2 cellular contexts compared by ENCODE assay signal in the genomic region with DNA sequence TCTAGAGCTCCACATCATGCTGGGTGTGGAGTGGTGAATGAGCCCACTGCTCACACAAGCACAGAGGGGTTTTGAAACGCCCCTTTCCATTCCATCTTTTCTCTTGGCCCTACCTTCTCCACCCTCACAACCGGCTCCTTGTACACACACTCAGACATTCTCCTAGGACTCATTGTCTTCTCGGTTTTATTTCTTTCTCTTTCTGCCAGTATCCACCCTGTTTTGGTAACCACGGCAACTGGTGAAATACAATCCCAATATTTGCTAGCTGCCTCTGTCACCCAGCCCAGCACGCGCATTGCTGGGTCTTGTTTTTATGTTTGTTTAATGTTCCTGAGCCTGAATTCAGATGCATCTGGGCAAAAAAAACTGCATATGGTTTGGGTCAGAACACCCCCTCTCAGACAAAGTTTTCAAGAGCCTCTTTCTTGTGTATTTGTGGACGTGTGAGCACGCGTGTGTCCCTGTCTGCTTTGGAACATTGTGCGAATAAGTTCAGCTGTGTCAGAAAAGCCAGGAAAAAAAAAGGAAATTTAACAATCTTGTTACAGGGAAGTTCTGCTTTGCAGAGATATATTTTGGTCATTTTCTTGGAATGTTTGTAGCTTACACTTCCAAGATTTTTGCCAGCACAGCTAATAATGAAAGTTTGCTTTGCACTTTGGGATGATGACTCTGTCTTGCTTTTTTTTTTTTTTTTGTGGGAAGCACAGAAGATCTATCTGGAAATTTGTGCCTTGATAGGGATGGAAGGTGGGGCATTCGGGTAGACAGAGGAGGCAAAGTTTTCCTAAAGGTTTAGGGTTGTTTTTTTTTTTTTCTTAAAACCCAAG.
TF ChIP-seq lines count a peak whose summit lies in the region.

No MANE protein-coding gene starts in this region.

TF ChIP-seq in GM23338, 12 proteins besides CTCF, POLR2A, EP300 and RAD21 (continued from another document and continues in another):
- TF ChIP-seq ZNF462 (CRISPR knock-in tag; IDR thresholded peaks at IDR 0.05) (no peak), JUNB (IDR thresholded peaks at IDR 0.05; ENCODE audit: unreplicated experiment) (no peak), REST (IDR thresholded peaks at IDR 0.05; ENCODE audit: unreplicated experiment) (no peak), EZH2phosphoT487 (IDR thresholded peaks at IDR 0.05; ENCODE audit: unreplicated experiment) (no peak), POLR2AphosphoS5 (IDR thresholded peaks at IDR 0.05; ENCODE audit: low read depth) (no peak), ZNF114 (CRISPR knock-in tag; IDR thresholded peaks at IDR 0.05) (no peak), NANOG (IDR thresholded peaks at IDR 0.05; ENCODE audit: borderline replicate concordance) (no peak)

TF ChIP-seq in SK-N-SH, 30 proteins besides CTCF, POLR2A, EP300 and RAD21 (continued from another document):
- TF ChIP-seq YY1 (IDR thresholded peaks at IDR 0.05; ENCODE audit: low read depth): no peak
- no peak for TF ChIP-seq NFIC (IDR thresholded peaks at IDR 0.05; ENCODE audit: borderline replicate concordance)
- TF ChIP-seq, protein P1, sequence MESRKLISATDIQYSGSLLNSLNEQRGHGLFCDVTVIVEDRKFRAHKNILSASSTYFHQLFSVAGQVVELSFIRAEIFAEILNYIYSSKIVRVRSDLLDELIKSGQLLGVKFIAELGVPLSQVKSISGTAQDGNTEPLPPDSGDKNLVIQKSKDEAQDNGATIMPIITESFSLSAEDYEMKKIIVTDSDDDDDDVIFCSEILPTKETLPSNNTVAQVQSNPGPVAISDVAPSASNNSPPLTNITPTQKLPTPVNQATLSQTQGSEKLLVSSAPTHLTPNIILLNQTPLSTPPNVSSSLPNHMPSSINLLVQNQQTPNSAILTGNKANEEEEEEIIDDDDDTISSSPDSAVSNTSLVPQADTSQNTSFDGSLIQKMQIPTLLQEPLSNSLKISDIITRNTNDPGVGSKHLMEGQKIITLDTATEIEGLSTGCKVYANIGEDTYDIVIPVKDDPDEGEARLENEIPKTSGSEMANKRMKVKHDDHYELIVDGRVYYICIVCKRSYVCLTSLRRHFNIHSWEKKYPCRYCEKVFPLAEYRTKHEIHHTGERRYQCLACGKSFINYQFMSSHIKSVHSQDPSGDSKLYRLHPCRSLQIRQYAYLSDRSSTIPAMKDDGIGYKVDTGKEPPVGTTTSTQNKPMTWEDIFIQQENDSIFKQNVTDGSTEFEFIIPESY (IDR thresholded peaks at IDR 0.05; ENCODE audit: borderline replicate concordance, low read depth): no peak
- no peak for TF ChIP-seq SMC3 (IDR thresholded peaks at IDR 0.05; ENCODE audit: low read depth, low read length)
